ENCODE assay signal across 21 cellular contexts in genomic region chr1:102032534-102032933, GRCh38.
DNase-seq lines count a peak whose midpoint lies in the region; ATAC-seq and TF ChIP-seq lines count a peak whose summit lies in the region.
"Had no signal": no experiment of that assay in that cellular context is flagged by ENCODE, and none has a peak within 500 bp of the region (broad histone marks: within the 10 kb centered on the region; RNA-seq: fewer than 3 reads in every experiment).

No MANE protein-coding gene starts in this region.

- peak overlapping the region; percentile 24; the same call in 1 of the 2 replicates for H3K4me3 ChIP-seq in OCI-LY3 (ENCODE audit: low read length)

- no peaks in the 10 kb centered on the region for H3K79me2 ChIP-seq in OCI-LY3 (ENCODE audit: low read length)

- no peaks in the 10 kb centered on the region for H4K20me1 ChIP-seq in OCI-LY3 (ENCODE audit: insufficient read depth, low read length)

- no peaks in the 10 kb centered on the region for H3K9me3 ChIP-seq in OCI-LY3 (ENCODE audit: insufficient read depth, low read length)

- H3K27me3 ChIP-seq in OCI-LY3 (ENCODE audit: low read depth, low read length), result no peaks in the 10 kb centered on the region

- no peak overlapping the region for H3K9ac ChIP-seq in OCI-LY3 (ENCODE audit: low read length)

- H2AFZ ChIP-seq in OCI-LY3 (ENCODE audit: low read depth, low read length), result no peak overlapping the region; the same call in 1 of the 2 replicates

- ATAC-seq in GM18868 (IDR thresholded peaks at IDR 0.05; ENCODE audit: unreplicated experiment), result peak; percentile 61
- ATAC-seq in GM21360 (IDR thresholded peaks at IDR 0.05; ENCODE audit: unreplicated experiment), result peak; percentile 59
- peak; percentile 79 for ATAC-seq in HG02981 (IDR thresholded peaks at IDR 0.05; ENCODE audit: unreplicated experiment)
- ATAC-seq in GM21723 (IDR thresholded peaks at IDR 0.05; ENCODE audit: unreplicated experiment), result no peak

- DNase-seq in AG20443 (ENCODE audit: low spot score) (no peak), AG08396 (ENCODE audit: low spot score) (no peak), COLO829 (ENCODE audit: low spot score) (no peak)
- DNase-seq: activated CD4-positive, alpha-beta T cell treated with anti-CD3 and anti-CD28 coated beads, Interleukin-2, amount 50 U/mL, for 1 hour; activated naive CD4-positive, alpha-beta T cell; AML-193; amygdala; EL; foreskin melanocyte; kidney glomerular epithelial cell; NCI-H1694; NCI-H226; NK-92 treated with Interleukin-12 subunit alpha and Interleukin-12 subunit beta, amount 100 ng/mL, for 24 hours; posterior cingulate gyrus; SW 1271 had no signal

- H3K4me2 ChIP-seq in OCI-LY3 (ENCODE audit: low read length), result peak overlapping the region; percentile 60

- H3K4me1 ChIP-seq in OCI-LY3 (ENCODE audit: low read length), result peaks cover 12% of the 10 kb centered on the region

- no peak for TF ChIP-seq CTCF in OCI-LY3 (IDR thresholded peaks at IDR 0.05; ENCODE audit: low read depth, low read length)

- H3K27ac ChIP-seq in OCI-LY3 (ENCODE audit: low read length), result no peak overlapping the region
- H3K27ac ChIP-seq: RWPE1 had no signal

- H3K36me3 ChIP-seq in OCI-LY3 (replicated peaks; ENCODE audit: low read depth, low read length), result no peaks in the 10 kb centered on the region
